Comparison of ENCODE assay signal across 9 cellular contexts in the genomic region with DNA sequence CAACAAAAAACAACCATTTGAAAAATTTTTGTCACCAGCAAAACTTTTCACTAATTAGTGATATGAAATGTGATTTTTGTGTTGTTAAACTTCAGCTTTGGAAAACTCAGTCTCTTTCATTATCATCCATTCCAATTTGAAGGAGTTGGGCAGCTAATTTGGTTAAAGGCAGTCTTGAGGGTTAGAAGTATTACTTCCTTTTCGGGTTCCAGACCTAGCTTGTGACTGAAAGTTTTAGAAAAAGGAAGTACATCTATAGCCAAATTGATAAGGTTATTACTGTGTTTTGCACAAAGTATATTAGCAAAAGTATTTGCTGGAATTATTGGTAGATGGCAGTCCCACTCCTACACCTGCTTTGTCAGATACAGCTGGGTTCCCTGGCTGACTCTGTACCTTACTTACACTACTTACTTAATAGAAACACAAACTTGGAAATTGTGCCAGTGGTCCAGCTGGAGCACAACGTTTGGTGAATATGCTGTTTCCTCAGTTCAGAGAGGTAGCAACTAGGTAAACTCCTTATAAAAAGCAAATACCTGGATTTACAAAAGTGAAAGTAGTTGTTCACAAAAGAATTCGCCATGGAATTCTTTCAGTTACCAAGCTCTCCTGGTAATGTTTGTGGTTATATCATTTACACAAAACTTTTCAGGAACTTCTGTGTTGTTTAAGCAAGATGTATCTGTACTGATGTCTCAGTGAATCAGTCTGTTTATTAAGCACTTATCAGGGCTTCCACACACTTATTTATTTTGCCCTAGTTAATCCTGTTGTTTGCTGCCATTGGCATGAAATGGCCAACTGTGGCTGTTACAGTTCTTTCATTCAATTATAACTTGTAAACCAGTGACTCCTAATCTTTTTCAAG. TPM values are rescaled to one million over a fixed set of nuclear protein-coding genes. Genes with fewer than 3 reads are reported as not detected.
DNase-seq lines count a peak whose midpoint lies in the region; ATAC-seq and TF ChIP-seq lines count a peak whose summit lies in the region.
"Had no signal": no experiment of that assay in that cellular context is flagged by ENCODE, and none has a peak within 500 bp of the region (broad histone marks: within the 10 kb centered on the region; RNA-seq: fewer than 3 reads in every experiment).

No MANE protein-coding gene starts in this region.

- CTCF ChIA-PET in activated B cell treated with CpG ODN at 0.5 μM for 24 hours (lab: Charles Lee): interaction anchor here (0.9 to 1.1 kb wide), 4 partner anchors 20 to 431 kb away, joined by 3 to 4 read pairs (median 3); no protein-coding TSS in a partner anchor

- H3K27me3 Mint-ChIP-seq in CD14-positive monocyte (ENCODE audit: low read depth in 3 of 3): no peaks in the 10 kb centered on the region
- H3K27me3 Mint-ChIP-seq in activated B cell treated with CpG ODN at 0.5 μM for 24 hours: no peaks in the 10 kb centered on the region

- H3K4me3 Mint-ChIP-seq in CD14-positive monocyte: peak overlapping the region in 1 of 2 donors; percentile 46
- no peak overlapping the region for H3K4me3 Mint-ChIP-seq in activated B cell treated with CpG ODN at 0.5 μM for 24 hours

- ATAC-seq in GM21367 (IDR thresholded peaks at IDR 0.05; ENCODE audit: unreplicated experiment): peak; percentile 70
- peak; percentile 71 for ATAC-seq in HG03354 (IDR thresholded peaks at IDR 0.05; ENCODE audit: poor library complexity, severe bottlenecking, unreplicated experiment)
- ATAC-seq in activated B cell treated with CpG ODN at 0.5 μM for 24 hours (ENCODE audit: low read depth): peak; percentile 65

- POLR2A ChIA-PET in activated B cell treated with CpG ODN at 0.5 μM for 24 hours (lab: Charles Lee): interaction anchor here (0.6 to 1.4 kb wide), 7 partner anchors 17 to 468 kb away, joined by 3 to 7 read pairs (median 3); partner anchors contain the start of gene TIPARP

- DNase-seq in CD14-positive monocyte (ENCODE audit: low spot score): no peak
- no peak for DNase-seq in activated B cell treated with CpG ODN at 0.5 μM for 24 hours
- DNase-seq in cerebellum (ENCODE audit: low spot score): no peak
- no peak for DNase-seq in retina
- no peak for DNase-seq in NCI-H1694 (lab: John Stamatoyannopoulos, UW)
- no peak for DNase-seq in NCI-H187 (lab: John Stamatoyannopoulos, UW)
- DNase-seq: C1 segment of cervical spinal cord had no signal

- H3K9me3 Mint-ChIP-seq in CD14-positive monocyte (peaks cover 0 to 4% (median 0%) of the 10 kb centered on the region in 7 donors), activated B cell treated with CpG ODN at 0.5 μM for 24 hours (no peaks in the 10 kb centered on the region)

- TF ChIP-seq CTCF in CD14-positive monocyte (IDR thresholded peaks at IDR 0.05) (no peak), activated B cell treated with CpG ODN at 0.5 μM for 24 hours (IDR thresholded peaks at IDR 0.05) (no peak)

- H3K27ac Mint-ChIP-seq in CD14-positive monocyte: peak overlapping the region; percentile 19 to 90 (median 72)
- peak overlapping the region; percentile 46 for H3K27ac Mint-ChIP-seq in activated B cell treated with CpG ODN at 0.5 μM for 24 hours

- intact Hi-C loops in CD14-positive monocyte (cut with micrococcal nuclease): no loop called here
- intact Hi-C loops in activated B cell treated with CpG ODN at 0.5 μM for 24 hours (cut with micrococcal nuclease): loop anchor here (2.0 kb wide), 1 partner anchor 31 kb away; the partner anchor contains the start of gene TIPARP

- H3K36me3 Mint-ChIP-seq in CD14-positive monocyte: peaks cover 40 to 48% of the 10 kb centered on the region in 2 donors
- H3K36me3 Mint-ChIP-seq in activated B cell treated with CpG ODN at 0.5 μM for 24 hours (ENCODE audit: low read depth): peaks cover 59% of the 10 kb centered on the region

- H3K4me1 Mint-ChIP-seq in CD14-positive monocyte: peaks cover 40% of the 10 kb centered on the region
- peaks cover 24% of the 10 kb centered on the region for H3K4me1 Mint-ChIP-seq in activated B cell treated with CpG ODN at 0.5 μM for 24 hours

RNA-seq across cellular contexts. Expression of gene TIPARP, which starts 31.6 kb away (rescaled TPM):
- polyA plus RNA-seq in CD14-positive monocyte: 10 to 100 TPM; 12.7 to 16.7 TPM
- total RNA-seq in activated B cell treated with CpG ODN at 0.5 μM for 24 hours (31.3 and 32.3 TPM in 2 replicates), cerebellum (17.7 TPM)
